In genomic region chr15:64163662-64164362, GRCh38 we compare ENCODE assay signal across 8 cellular contexts. TPM values are rescaled to one million over a fixed set of nuclear protein-coding genes. Genes with fewer than 3 reads are reported as not detected.
DNase-seq lines count a peak whose midpoint lies in the region; ATAC-seq, FAIRE-seq and TF ChIP-seq lines count a peak whose summit lies in the region.

No MANE protein-coding gene starts in this region.

- peak; percentile 3 for ATAC-seq in GM21619 (IDR thresholded peaks at IDR 0.05; ENCODE audit: unreplicated experiment)
- no peak for ATAC-seq in GM21737 (IDR thresholded peaks at IDR 0.05; ENCODE audit: unreplicated experiment)

- peak; percentile 58 to 60 for DNase-seq in AML-193 (lab: John Stamatoyannopoulos, UW)
- DNase-seq in NOMO-1 treated with dmso at 0.1 percent for 144 hours (lab: John Stamatoyannopoulos, UW; ENCODE audit: unreplicated experiment): peak; percentile 73
- peak; percentile 30 for DNase-seq in colonic mucosa
- DNase-seq in HTR-8/SVneo (ENCODE audit: insufficient read length, low spot score): no peak
- no peak for DNase-seq in activated CD4-positive, alpha-beta T cell treated with anti-CD3 and anti-CD28 coated beads, Interleukin-2, amount 50 U/mL, for 4 hours

- no peak for FAIRE-seq in HTR-8/SVneo (lab: Jason Lieb, UNC)

- intact Hi-C loops in colonic mucosa (cut with DNase I): no loop called here

- H3K4me1 ChIP-seq in colonic mucosa: peaks cover 7% of the 10 kb centered on the region
- peaks cover 58% of the 10 kb centered on the region for H3K4me1 ChIP-seq in mononuclear cell (ENCODE audit: insufficient read depth, low read length)

- peaks cover 17% of the 10 kb centered on the region for H3K36me3 ChIP-seq in colonic mucosa

- no peak for TF ChIP-seq CTCF in colonic mucosa (IDR thresholded peaks at IDR 0.05)

- H3K27me3 ChIP-seq in colonic mucosa (no peaks in the 10 kb centered on the region), mononuclear cell (ENCODE audit: insufficient read depth, low read length) (no peaks in the 10 kb centered on the region)

- peak overlapping the region; percentile 69 for H3K27ac ChIP-seq in colonic mucosa

- H3K4me3 ChIP-seq in colonic mucosa (no peak overlapping the region), mononuclear cell (ENCODE audit: low read length) (peak overlapping the region; percentile 87)

- H3K9me3 ChIP-seq in colonic mucosa (no peaks in the 10 kb centered on the region), mononuclear cell (ENCODE audit: low read depth, low read length) (no peaks in the 10 kb centered on the region)

- peak overlapping the region; percentile 54 to 80 for H3K9ac ChIP-seq in colonic mucosa (ENCODE audit: low read depth in 2 of 2, low read length in 2 of 2)

RNA-seq across cellular contexts. Expression of gene PPIB, which starts 1.0 kb away (rescaled TPM):
- total RNA-seq in colonic mucosa: 100 to 1,000 TPM; 367 to 656 TPM
- total RNA-seq in mononuclear cell: 219 TPM

RNA-seq across cellular contexts. Expression of gene SNX22, which starts 12.3 kb away (rescaled TPM):
- under 1 TPM; 0.15 to 0.29 TPM for total RNA-seq in colonic mucosa
- total RNA-seq in mononuclear cell: 4.5 TPM

Comparison
In these comparisons a context has a peak if more than half of its experiments do, and no peak if none do; other contexts are left out.
1. DNase-seq: peak in AML-193 (2 of 2), NOMO-1 treated with dmso at 0.1 percent for 144 hours (single experiment) and colonic mucosa (single experiment); none in HTR-8/SVneo (single experiment) and activated CD4-positive, alpha-beta T cell treated with anti-CD3 and anti-CD28 coated beads, Interleukin-2, amount 50 U/mL, for 4 hours (0 of 2).